ENCODE assay signal across 2 cellular contexts in the genomic region with DNA sequence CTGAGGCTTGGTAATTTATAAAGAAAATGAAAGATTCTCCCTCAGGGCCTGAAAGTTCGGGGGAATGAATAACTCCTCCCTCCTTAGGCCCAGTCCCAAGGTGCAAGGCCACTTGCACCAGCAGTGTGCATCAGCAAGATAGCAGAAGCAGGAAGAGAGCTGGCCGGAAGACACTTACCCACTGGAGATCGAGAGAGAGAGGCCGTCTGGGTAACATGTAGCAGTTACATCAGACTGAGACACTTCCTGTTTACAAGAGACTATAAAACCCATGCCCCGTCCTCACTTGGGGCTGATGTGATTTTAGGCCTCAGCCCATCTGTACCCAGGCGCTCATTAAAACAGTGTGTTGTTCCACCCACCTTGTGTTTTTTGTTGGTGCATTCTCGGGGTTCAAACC.
TF ChIP-seq lines count a peak whose summit lies in the region.

No MANE protein-coding gene starts in this region.

TF ChIP-seq in GM23338, 12 proteins besides CTCF, POLR2A, EP300 and RAD21:
- TF ChIP-seq ZNF462 (CRISPR knock-in tag; IDR thresholded peaks at IDR 0.05): no peak
- TF ChIP-seq ETS1 (IDR thresholded peaks at IDR 0.05): no peak
- no peak for TF ChIP-seq POLR2AphosphoS5 (IDR thresholded peaks at IDR 0.05; ENCODE audit: low read depth)
- no peak for TF ChIP-seq EZH2phosphoT487 (IDR thresholded peaks at IDR 0.05; ENCODE audit: unreplicated experiment)
- no peak for TF ChIP-seq REST (IDR thresholded peaks at IDR 0.05; ENCODE audit: unreplicated experiment)
- TF ChIP-seq EZH2 (IDR thresholded peaks at IDR 0.05; ENCODE audit: low read depth, unreplicated experiment): no peak
- no peak for TF ChIP-seq CREB1 (CRISPR knock-in tag; IDR thresholded peaks at IDR 0.05; ENCODE audit: low read depth)
- TF ChIP-seq STAT1 (IDR thresholded peaks at IDR 0.05; ENCODE audit: unreplicated experiment): no peak
- TF ChIP-seq ZNF331 (CRISPR knock-in tag; IDR thresholded peaks at IDR 0.05; ENCODE audit: low read depth): no peak

TF ChIP-seq in H1, 55 proteins besides CTCF, POLR2A, EP300 and RAD21:
- TF ChIP-seq RNF2 (IDR thresholded peaks at IDR 0.05; ENCODE audit: borderline replicate concordance, low read depth, low read length, missing control alignments, poor library complexity, severe bottlenecking) (no peak), GTF2F1 (IDR thresholded peaks at IDR 0.05; ENCODE audit: borderline replicate concordance, low read depth, low read length) (no peak), TAF7 (optimal IDR thresholded peaks at IDR 0.05; ENCODE audit: borderline replicate concordance, low read depth, low read length) (no peak), KDM5A (IDR thresholded peaks at IDR 0.05; ENCODE audit: low read length) (no peak), NRF1 (IDR thresholded peaks at IDR 0.05; ENCODE audit: low read depth, low read length) (no peak), ASH2L (IDR thresholded peaks at IDR 0.05; ENCODE audit: low read length) (no peak)
